Comparison of ENCODE assay signal across 8 cellular contexts in genomic region chr6:141531040-141531439, GRCh38.
"Had no signal": no experiment of that assay in that cellular context is flagged by ENCODE, and none has a peak within 500 bp of the region (broad histone marks: within the 10 kb centered on the region; RNA-seq: fewer than 3 reads in every experiment).

No MANE protein-coding gene starts in this region.

- H3K9ac ChIP-seq: GM23248 had no signal

- H2AFZ ChIP-seq: GM23248 had no signal

- H3K4me3 ChIP-seq: GM23248, HAP-1, K562 had no signal

- H3K27ac ChIP-seq: GM23248, HL-60 had no signal

- FAIRE-seq: K562 had no signal

- DNase-seq: GM23248, GOT3, H7, HFFc6, IMR-90 had no signal

- H3K27ac Mint-ChIP-seq: HFFc6 had no signal

- H3K9me3 ChIP-seq: HAP-1 had no signal

- H3K4me3 Mint-ChIP-seq: HFFc6 had no signal

- H3K36me3 ChIP-seq: HAP-1 had no signal
